Comparison of ENCODE assay signal across 14 cellular contexts in genomic region chr1:1978690-1979481, GRCh38. TPM values are rescaled to one million over a fixed set of nuclear protein-coding genes. Genes with fewer than 3 reads are reported as not detected.
"Had no signal": no experiment of that assay in that cellular context is flagged by ENCODE, and none has a peak within 500 bp of the region (broad histone marks: within the 10 kb centered on the region; RNA-seq: fewer than 3 reads in every experiment).

No MANE protein-coding gene starts in this region.

RNA-seq across cellular contexts. Expression of gene CFAP74, which starts 24.7 kb away (rescaled TPM):
- total RNA-seq: dermis blood vessel endothelial cell, esophagus mucosa, esophagus squamous epithelium, gastrocnemius medialis, glomerular endothelial cell, heart right ventricle, kidney epithelial cell, left cardiac atrium, left ventricle myocardium superior, lung microvascular endothelial cell, mesenteric fat pad, myocyte had no signal
- polyA plus RNA-seq: keratinocyte had no signal

RNA-seq across cellular contexts. Expression of gene GABRD, which starts 40.3 kb away (rescaled TPM):
- total RNA-seq: glomerular endothelial cell, kidney epithelial cell, mesenteric fat pad, mucosa of descending colon, myocyte had no signal
- polyA plus RNA-seq: keratinocyte had no signal

RNA-seq across cellular contexts. Expression of gene TMEM52, which starts 59.8 kb away (rescaled TPM):
- total RNA-seq: dermis blood vessel endothelial cell had no signal
